Comparison of ENCODE assay signal across 13 cellular contexts in the genomic region with DNA sequence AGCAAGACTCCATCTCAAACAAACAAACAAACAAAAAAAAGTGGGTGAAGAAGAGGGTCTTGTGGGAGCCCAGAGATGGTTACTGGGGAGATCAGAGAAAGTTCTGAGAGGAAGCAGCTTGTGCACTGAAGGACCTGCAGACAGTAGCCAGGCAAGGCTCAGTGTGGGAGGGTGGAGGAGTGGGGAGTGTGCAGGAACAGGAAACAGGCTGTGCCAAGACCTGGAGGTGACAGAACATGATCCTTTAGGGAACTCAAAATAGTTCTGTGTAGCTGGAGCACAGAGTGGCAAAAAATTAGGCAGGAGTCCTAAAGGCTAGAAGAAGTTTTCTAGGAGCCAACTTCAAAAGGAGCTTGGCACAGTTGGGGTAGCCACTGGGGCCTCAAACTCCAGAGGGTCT. TPM values are rescaled to one million over a fixed set of nuclear protein-coding genes. Genes with fewer than 3 reads are reported as not detected.
DNase-seq lines count a peak whose midpoint lies in the region; ATAC-seq and TF ChIP-seq lines count a peak whose summit lies in the region.
"Had no signal": no experiment of that assay in that cellular context is flagged by ENCODE, and none has a peak within 500 bp of the region (broad histone marks: within the 10 kb centered on the region; RNA-seq: fewer than 3 reads in every experiment).

No MANE protein-coding gene starts in this region.

- no peak overlapping the region for H3K4me3 Mint-ChIP-seq in WTC11
- H3K4me3 Mint-ChIP-seq: activated T-cell treated with anti-CD3 and anti-CD28 coated beads, Interleukin-2, amount 50 U/mL, for 4 hours had no signal

- peaks cover 9% of the 10 kb centered on the region; the same call in 1 of the 2 replicates for H3K4me1 Mint-ChIP-seq in WTC11

- POLR2A ChIA-PET in WTC11 (lab: Charles Lee): no interaction called here

- H3K9me3 Mint-ChIP-seq in WTC11: no peaks in the 10 kb centered on the region
- H3K9me3 Mint-ChIP-seq: activated T-cell treated with anti-CD3 and anti-CD28 coated beads, Interleukin-2, amount 50 U/mL, for 4 hours had no signal

- intact Hi-C loops in lower lobe of right lung (cut with DNase I): loop anchor here (10.0 kb wide), 1 partner anchor 113 kb away; the partner anchor contains the start of gene TRMO

- no peak overlapping the region for H3K27ac Mint-ChIP-seq in WTC11

- DNase-seq in AML-193 (lab: John Stamatoyannopoulos, UW): peak; percentile 62 to 65
- DNase-seq in Kasumi-1 (lab: John Stamatoyannopoulos, UW): peak; percentile 97
- peak; percentile 36 for DNase-seq in choroid plexus epithelial cell (ENCODE audit: low read depth)
- DNase-seq in lower lobe of right lung: peak; percentile 56
- DNase-seq in germinal center (ENCODE audit: low spot score): no peak
- DNase-seq in WTC11 (ENCODE audit: low spot score): no peak
- DNase-seq in H4 (ENCODE audit: low spot score): no peak
- DNase-seq: activated CD4-positive, CD25-positive, alpha-beta regulatory T cell treated with anti-CD3 and anti-CD28 coated beads, Interleukin-2, amount 50 U/mL, for 72 hours; activated T-cell treated with anti-CD3 and anti-CD28 coated beads, Interleukin-2, amount 50 U/mL, for 4 hours; NCI-H1092 treated with DMSO at 0.1 percent for 48 hours; NCI-H748 treated with DMSO at 0.1 percent for 48 hours had no signal

- H3K4me3 ChIP-seq in choroid plexus epithelial cell (ENCODE audit: low read depth, low read length): no peak overlapping the region
- no peak overlapping the region for H3K4me3 ChIP-seq in lower lobe of right lung
- H3K4me3 ChIP-seq: SJSA1 had no signal

- CTCF ChIA-PET in WTC11 (lab: Charles Lee): interaction anchor here (0.6 kb wide), 1 partner anchor 112 kb away, joined by 4 read pairs; no protein-coding TSS in a partner anchor

- TF ChIP-seq CTCF in choroid plexus epithelial cell (conservative IDR thresholded peaks at IDR 0.05; ENCODE audit: low read depth, low read length) (no peak), lower lobe of right lung (IDR thresholded peaks at IDR 0.05) (no peak), WTC11 (IDR thresholded peaks at IDR 0.05) (no peak)

- no peaks in the 10 kb centered on the region for H3K9me3 ChIP-seq in lower lobe of right lung
- H3K9me3 ChIP-seq: SJSA1 had no signal

- ATAC-seq in lower lobe of right lung (peak; percentile 68 to 81), WTC11 (no peak), GM21737 (IDR thresholded peaks at IDR 0.05; ENCODE audit: unreplicated experiment) (no peak)
- ATAC-seq: activated T-cell treated with anti-CD3 and anti-CD28 coated beads, Interleukin-2, amount 50 U/mL, for 4 hours had no signal

- H3K36me3 ChIP-seq in lower lobe of right lung: no peaks in the 10 kb centered on the region
- H3K36me3 ChIP-seq: SJSA1 had no signal

- H3K36me3 Mint-ChIP-seq in WTC11: no peaks in the 10 kb centered on the region

- H3K4me1 ChIP-seq in lower lobe of right lung: peaks cover 13% of the 10 kb centered on the region

- peak overlapping the region; percentile 25 for H3K27ac ChIP-seq in lower lobe of right lung
- H3K27ac ChIP-seq: SJSA1 had no signal

- H3K27me3 ChIP-seq in lower lobe of right lung (ENCODE audit: low read depth): no peaks in the 10 kb centered on the region
- H3K27me3 ChIP-seq: SJSA1 had no signal

- H3K27me3 Mint-ChIP-seq in WTC11 (ENCODE audit: low read depth): peaks cover 23% of the 10 kb centered on the region

TF ChIP-seq in WTC11, 78 proteins besides CTCF, POLR2A, EP300 and RAD21:
- TF ChIP-seq ZNF532 (CRISPR knock-in tag; IDR thresholded peaks at IDR 0.05; ENCODE audit: borderline replicate concordance) (no peak), NR2C2 (CRISPR knock-in tag; IDR thresholded peaks at IDR 0.05) (no peak), ZNF423 (CRISPR knock-in tag; IDR thresholded peaks at IDR 0.05) (no peak), FOXK1 (CRISPR knock-in tag; IDR thresholded peaks at IDR 0.05) (no peak)

RNA-seq across cellular contexts. Expression of gene NANS, which starts 19.2 kb away (rescaled TPM):
- total RNA-seq in lower lobe of right lung: 61.9 TPM
- 57.9 to 66.7 TPM (median 61.3 TPM) in 3 replicates for total RNA-seq in WTC11 (2021)
- total RNA-seq in H4 (2014; rRNA removed; shearing (Covaris generic)): 119 and 152 TPM in 2 replicates

RNA-seq across cellular contexts. Expression of gene ANP32B, which starts 54.2 kb away (rescaled TPM):
- total RNA-seq in lower lobe of right lung: 120 TPM
- total RNA-seq in WTC11 (2021): 149 to 156 TPM (median 150 TPM) in 3 replicates
- total RNA-seq in H4 (2014; rRNA removed; shearing (Covaris generic)): 12.2 and 16.3 TPM in 2 replicates

Comparison
In these comparisons a context has a peak if more than half of its experiments do, and no peak if none do; other contexts are left out.
1. DNase-seq: peak in AML-193 (2 of 2), Kasumi-1 (2 of 2), choroid plexus epithelial cell (single experiment) and lower lobe of right lung (single experiment); none in germinal center (single experiment), WTC11 (single experiment) and H4 (single experiment).
2. ATAC-seq: peak in lower lobe of right lung (2 of 2); none in WTC11 (single experiment) and GM21737 (single experiment).